ENCODE assay signal across 7 cellular contexts in the genomic region with DNA sequence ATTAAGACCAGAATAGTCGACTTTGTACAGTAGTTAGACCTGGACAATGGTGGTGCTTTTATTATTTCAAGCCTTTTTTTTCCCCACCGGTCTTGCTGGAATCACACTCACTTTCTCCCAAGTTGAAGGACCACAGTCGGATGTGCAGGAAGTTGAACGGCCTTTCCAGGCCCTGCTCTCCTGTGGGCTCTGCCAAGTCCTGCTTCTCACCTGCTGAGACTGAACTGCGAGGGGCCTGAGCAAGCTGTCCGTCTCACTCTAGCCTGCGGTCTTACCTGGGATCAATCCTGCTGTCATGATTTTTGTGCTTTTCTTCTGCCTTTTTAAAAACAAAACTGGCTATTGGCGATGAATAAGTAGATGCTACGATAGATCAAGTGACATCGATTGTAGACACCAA. TPM values are rescaled to one million over a fixed set of nuclear protein-coding genes. Genes with fewer than 3 reads are reported as not detected.
DNase-seq lines count a peak whose midpoint lies in the region; ATAC-seq lines count a peak whose summit lies in the region.

No MANE protein-coding gene starts in this region.

- H3K4me2 ChIP-seq in trophoblast cell (ENCODE audit: low read length): peak overlapping the region; percentile 75

- peak overlapping the region; percentile 63 for H3K4me3 ChIP-seq in GM08714 (ENCODE audit: low read length)
- peak overlapping the region; percentile 53 for H3K4me3 ChIP-seq in NT2/D1 (ENCODE audit: insufficient read length, low read depth)
- H3K4me3 ChIP-seq in trophoblast cell (ENCODE audit: low read depth, low read length): no peak overlapping the region

- DNase-seq in NT2/D1 (ENCODE audit: low read depth, low spot score): no peak
- DNase-seq in effector memory CD8-positive, alpha-beta T cell: no peak
- no peak for DNase-seq in trophoblast cell
- no peak for DNase-seq in dermis blood vessel endothelial cell

- no peak overlapping the region for H3K23ac ChIP-seq in trophoblast cell (ENCODE audit: low read length)

- H3K27me3 ChIP-seq in NT2/D1 (ENCODE audit: insufficient read depth, insufficient read length) (peaks cover 13% of the 10 kb centered on the region), trophoblast cell (ENCODE audit: insufficient read depth, low read length) (no peaks in the 10 kb centered on the region)

- peak overlapping the region; percentile 82 to 88 for H3K4me3 Mint-ChIP-seq in effector memory CD8-positive, alpha-beta T cell

- H3K9me3 Mint-ChIP-seq in effector memory CD8-positive, alpha-beta T cell: no peaks in the 10 kb centered on the region

- H3K79me2 ChIP-seq in trophoblast cell (ENCODE audit: control insufficient read depth, insufficient read depth, low read length, poor library complexity): peaks cover 10% of the 10 kb centered on the region

- no peak overlapping the region for H4K8ac ChIP-seq in trophoblast cell (ENCODE audit: low read depth, low read length)

- peak overlapping the region; percentile 76 for H3K9ac ChIP-seq in NT2/D1 (ENCODE audit: insufficient read length, low read depth)
- no peak overlapping the region for H3K9ac ChIP-seq in trophoblast cell (ENCODE audit: low read length)

- WGBS in trophoblast cell (ENCODE audit: extremely low coverage, insufficient coverage, insufficient read length): no CpG with 5 or more reads among the region's 10 CpGs

- H2BK12ac ChIP-seq in trophoblast cell (ENCODE audit: low read length): no peak overlapping the region

- H3K4me1 ChIP-seq in NT2/D1 (ENCODE audit: insufficient read depth, insufficient read length) (no peaks in the 10 kb centered on the region), trophoblast cell (ENCODE audit: control insufficient read depth in 1 of 2, insufficient read depth in 2 of 2, low read length in 2 of 2) (peaks cover 2 to 4% of the 10 kb centered on the region in 2 experiments)

- H3K4me1 Mint-ChIP-seq in effector memory CD8-positive, alpha-beta T cell (ENCODE audit: low read depth in 2 of 2): peaks cover 12 to 16% of the 10 kb centered on the region in 2 donors

- ATAC-seq in effector memory CD8-positive, alpha-beta T cell (replicated peaks): no peak
- ATAC-seq in HG03457 (IDR thresholded peaks at IDR 0.05; ENCODE audit: unreplicated experiment) (no peak), HG03342 (IDR thresholded peaks at IDR 0.05; ENCODE audit: unreplicated experiment) (no peak)

- peaks cover 4% of the 10 kb centered on the region for H3K36me3 Mint-ChIP-seq in effector memory CD8-positive, alpha-beta T cell (ENCODE audit: insufficient read depth)

- peaks cover 14% of the 10 kb centered on the region for H3K36me3 ChIP-seq in NT2/D1 (ENCODE audit: insufficient read depth, insufficient read length, low read length)
- H3K36me3 ChIP-seq in trophoblast cell (ENCODE audit: control insufficient read depth in 1 of 2, insufficient read depth in 2 of 2, low read length in 2 of 2): peaks cover 8 to 13% of the 10 kb centered on the region in 2 experiments

- H3K79me1 ChIP-seq in trophoblast cell (ENCODE audit: low read length): peaks cover 12% of the 10 kb centered on the region

- H3K4ac ChIP-seq in trophoblast cell (ENCODE audit: low read depth, low read length): no peak overlapping the region

- no peak overlapping the region for H2BK5ac ChIP-seq in trophoblast cell (ENCODE audit: low read depth, low read length, poor library complexity)

- H2BK120ac ChIP-seq in trophoblast cell (ENCODE audit: insufficient read depth, low read length, poor library complexity): no peak overlapping the region

- H3K9me3 ChIP-seq in NT2/D1 (ENCODE audit: insufficient read depth, low read length) (no peaks in the 10 kb centered on the region), trophoblast cell (ENCODE audit: insufficient read depth, low read depth, low read length) (no peaks in the 10 kb centered on the region)

- peak overlapping the region in 1 of 2 donors; percentile 77 for H3K27ac Mint-ChIP-seq in effector memory CD8-positive, alpha-beta T cell

- no peak overlapping the region for H2AFZ ChIP-seq in trophoblast cell (ENCODE audit: insufficient read depth, low read length, poor library complexity)

- no peak overlapping the region for H4K12ac ChIP-seq in trophoblast cell (ENCODE audit: low read depth, low read length)

- no peak overlapping the region for H3K27ac ChIP-seq in trophoblast cell (ENCODE audit: low read depth, low read length)

- no peak overlapping the region for H3K18ac ChIP-seq in trophoblast cell (ENCODE audit: low read length)

- no peak overlapping the region for H2AK5ac ChIP-seq in trophoblast cell (ENCODE audit: low read length)

- no peaks in the 10 kb centered on the region for H3K27me3 Mint-ChIP-seq in effector memory CD8-positive, alpha-beta T cell

- H3K14ac ChIP-seq in trophoblast cell (ENCODE audit: low read length): no peak overlapping the region

- H4K91ac ChIP-seq in trophoblast cell (ENCODE audit: low read depth, low read length): no peak overlapping the region

RNA-seq across cellular contexts. Expression of a gene that starts 1.3 kb away (rescaled TPM):
- 26.9 and 27.7 TPM in 2 replicates for polyA plus RNA-seq in trophoblast cell (2013)
- total RNA-seq in dermis blood vessel endothelial cell: 17.0 and 17.9 TPM in 2 replicates

RNA-seq across cellular contexts. Expression of a gene that starts 18.3 kb away (rescaled TPM):
- 16.2 and 17.2 TPM in 2 replicates for polyA plus RNA-seq in trophoblast cell (2013)
- 12.9 and 18.3 TPM in 2 replicates for total RNA-seq in dermis blood vessel endothelial cell

RNA-seq across cellular contexts. Expression of a gene that starts 19.1 kb away (rescaled TPM):
- polyA plus RNA-seq in trophoblast cell (2013): 18.8 and 19.3 TPM in 2 replicates
- total RNA-seq in dermis blood vessel endothelial cell: 15.0 and 19.0 TPM in 2 replicates

RNA-seq across cellular contexts. Expression of a gene that starts 48.3 kb away (rescaled TPM):
- 35.3 and 36.5 TPM in 2 replicates for polyA plus RNA-seq in trophoblast cell (2013)
- 61.8 and 165 TPM in 2 replicates for total RNA-seq in dermis blood vessel endothelial cell

RNA-seq across cellular contexts. Expression of a gene that starts 48.4 kb away (rescaled TPM):
- 9.8 and 11.1 TPM in 2 replicates for polyA plus RNA-seq in trophoblast cell (2013)
- 20.1 and 24.4 TPM in 2 replicates for total RNA-seq in dermis blood vessel endothelial cell
